ENCODE assay signal across 30 cellular contexts in the genomic region with DNA sequence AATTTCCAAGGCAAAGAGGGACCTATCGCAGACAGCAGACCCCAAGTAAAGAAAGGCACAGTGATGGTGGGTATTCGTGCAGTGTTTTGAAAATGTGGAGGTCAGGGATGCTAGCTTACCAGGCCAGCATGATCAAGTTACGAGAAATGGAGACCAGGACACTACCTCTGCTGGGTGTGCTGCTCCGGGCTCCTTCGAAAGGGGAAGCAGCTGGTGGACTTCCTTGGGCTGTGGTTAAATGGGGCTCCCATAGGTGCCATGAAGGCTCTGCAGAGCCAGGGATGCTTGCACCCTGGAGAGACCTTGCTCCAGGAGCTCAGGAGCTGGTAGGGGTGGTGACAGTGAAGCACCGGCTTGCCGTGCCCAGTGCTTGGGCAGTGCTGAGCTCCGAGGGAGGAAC.
A peak's percentile ranks its signal among the peaks of the same experiment; 100 is the strongest.
DNase-seq lines count a peak whose midpoint lies in the region; ATAC-seq and TF ChIP-seq lines count a peak whose summit lies in the region.
"Had no signal": no experiment of that assay in that cellular context is flagged by ENCODE, and none has a peak within 500 bp of the region (broad histone marks: within the 10 kb centered on the region; RNA-seq: fewer than 3 reads in every experiment).

No MANE protein-coding gene starts in this region.

- H3K27ac Mint-ChIP-seq in CD4-positive, alpha-beta T cell, result peak overlapping the region; percentile 33
- H3K27ac Mint-ChIP-seq in neural progenitor cell, result peak overlapping the region; percentile 93
- H3K27ac Mint-ChIP-seq: activated CD4-positive, alpha-beta memory T cell treated with anti-CD3 and anti-CD28 coated beads, Interleukin-2, amount 10 ng/mL, durations not matched to agents 7 days and 5 days; natural killer cell treated with Interleukin-12 subunit alpha and Interleukin-12 subunit beta and Interleukin-15 and Interleukin-18, amount 100 ng/mL, for 72 hours had no signal

- H3K27me3 Mint-ChIP-seq in CD4-positive, alpha-beta T cell, result no peaks in the 10 kb centered on the region
- H3K27me3 Mint-ChIP-seq in neural progenitor cell (ENCODE audit: insufficient read depth, low read depth), result peaks cover 7% of the 10 kb centered on the region
- H3K27me3 Mint-ChIP-seq: activated CD4-positive, alpha-beta memory T cell treated with anti-CD3 and anti-CD28 coated beads, Interleukin-2, amount 10 ng/mL, durations not matched to agents 7 days and 5 days; natural killer cell treated with Interleukin-12 subunit alpha and Interleukin-12 subunit beta and Interleukin-15 and Interleukin-18, amount 100 ng/mL, for 72 hours had no signal

- H3K4me1 ChIP-seq in neural progenitor cell, result peaks cover 52% of the 10 kb centered on the region
- H3K4me1 ChIP-seq: colonic mucosa had no signal

- no peak for DNase-seq in CD4-positive, alpha-beta T cell
- DNase-seq in UCSD-AML1 (lab: John Stamatoyannopoulos, UW; ENCODE audit: unreplicated experiment) (peak; percentile 23), neural progenitor cell (ENCODE audit: low spot score) (no peak), NCI-H774 (lab: John Stamatoyannopoulos, UW) (no peak), head of caudate nucleus (no peak)
- DNase-seq: activated CD4-positive, alpha-beta memory T cell treated with anti-CD3 and anti-CD28 coated beads, Interleukin-2, amount 10 ng/mL, durations not matched to agents 7 days and 5 days; activated CD4-positive, CD25-positive, alpha-beta regulatory T cell treated with anti-CD3 and anti-CD28 coated beads, Interleukin-2, amount 50 U/mL, for 72 hours; activated CD8-positive, alpha-beta memory T cell treated with anti-CD3 and anti-CD28 coated beads, Interleukin-2, amount 50 U/mL, for 48 hours; activated naive CD4-positive, alpha-beta T cell treated with anti-CD3 and anti-CD28 coated beads, Interleukin-2, amount 50 U/mL, for 16 hours; amniotic stem cell; C1 segment of cervical spinal cord; Calu3; colonic mucosa; DND-41; effector CD8-positive, alpha-beta T cell; kidney; mucosa of descending colon; NCI-H146; NCI-H510A treated with DMSO at 0.1 percent for 48 hours; posterior cingulate gyrus; right lobe of liver; Right ventricle myocardium superior; stimulated activated CD4-positive, alpha-beta T cell treated with anti-CD3 and anti-CD28 coated beads, Interleukin-2, amount 100 ng/mL, for 48 hours; SW 1271; T1000; upper lobe of left lung had no signal

- H3K27me3 ChIP-seq in CD4-positive, alpha-beta T cell (ENCODE audit: control insufficient read depth, insufficient read depth, low read length), result no peaks in the 10 kb centered on the region
- no peaks in the 10 kb centered on the region for H3K27me3 ChIP-seq in neural progenitor cell
- H3K27me3 ChIP-seq: colonic mucosa, right lobe of liver, upper lobe of left lung had no signal

- no peak for TF ChIP-seq CTCF in CD4-positive, alpha-beta T cell (IDR thresholded peaks at IDR 0.05)
- no peak for TF ChIP-seq CTCF in neural progenitor cell (IDR thresholded peaks at IDR 0.05)

- H3K4me2 ChIP-seq in neural progenitor cell, result no peak overlapping the region

- peaks cover 38% of the 10 kb centered on the region for H3F3A ChIP-seq in neural progenitor cell (ENCODE audit: low read depth)

- H3K36me3 Mint-ChIP-seq in CD4-positive, alpha-beta T cell (ENCODE audit: low read depth), result peaks cover 8% of the 10 kb centered on the region
- peaks cover 15% of the 10 kb centered on the region for H3K36me3 Mint-ChIP-seq in neural progenitor cell

- no peak overlapping the region for H3K4me3 ChIP-seq in neural progenitor cell
- H3K4me3 ChIP-seq: colonic mucosa, mucosa of descending colon, right lobe of liver, upper lobe of left lung had no signal

- H2AFZ ChIP-seq in neural progenitor cell (replicated peaks), result no peak overlapping the region

- intact Hi-C loops in CD4-positive, alpha-beta T cell (cut with DNase I, micrococcal nuclease), result loop anchor here in 1 of 2 experiments (5.0 kb wide), 1 partner anchor 71 kb away; no protein-coding TSS in a partner anchor
- intact Hi-C loops in head of caudate nucleus (cut with DNase I), result no loop called here

- CTCF ChIA-PET in CD4-positive, alpha-beta T cell (lab: Charles Lee), result no interaction called here

- peaks cover 66% of the 10 kb centered on the region for H3K4me1 Mint-ChIP-seq in CD4-positive, alpha-beta T cell (ENCODE audit: low read depth)
- H3K4me1 Mint-ChIP-seq in neural progenitor cell, result peaks cover 79% of the 10 kb centered on the region

- H3K27ac ChIP-seq in CD4-positive, alpha-beta T cell (ENCODE audit: low read depth, low read length), result no peak overlapping the region
- H3K27ac ChIP-seq in KOPT-K1 (ENCODE audit: low read depth, low read length, poor library complexity, severe bottlenecking) (peak overlapping the region; percentile 33), neural progenitor cell (no peak overlapping the region)
- H3K27ac ChIP-seq: colonic mucosa, epithelial cell of prostate, right lobe of liver, upper lobe of left lung had no signal

- H3K36me3 ChIP-seq in KOPT-K1 (ENCODE audit: insufficient read depth, low read length) (no peaks in the 10 kb centered on the region), neural progenitor cell (no peaks in the 10 kb centered on the region)
- H3K36me3 ChIP-seq: colonic mucosa, right lobe of liver, upper lobe of left lung had no signal

- H3K9ac ChIP-seq in neural progenitor cell, result no peak overlapping the region

- H3K9me3 Mint-ChIP-seq in CD4-positive, alpha-beta T cell, result no peaks in the 10 kb centered on the region
- H3K9me3 Mint-ChIP-seq in neural progenitor cell, result peaks cover 3% of the 10 kb centered on the region

- H4K20me1 ChIP-seq in neural progenitor cell (ENCODE audit: low read depth), result peaks cover 5% of the 10 kb centered on the region

- no peak for ATAC-seq in CD4-positive, alpha-beta T cell (ENCODE audit: poor library complexity)
- no peak for ATAC-seq in GM21447 (IDR thresholded peaks at IDR 0.05; ENCODE audit: unreplicated experiment)
- ATAC-seq: mucosa of descending colon; natural killer cell treated with Interleukin-12 subunit alpha and Interleukin-12 subunit beta and Interleukin-15 and Interleukin-18, amount 100 ng/mL, for 72 hours; right lobe of liver had no signal

- peaks cover 83% of the 10 kb centered on the region for H3K79me2 ChIP-seq in neural progenitor cell (ENCODE audit: low read depth)

- POLR2A ChIA-PET in CD4-positive, alpha-beta T cell (lab: Charles Lee), result no interaction called here

- H3K4me3 Mint-ChIP-seq in CD4-positive, alpha-beta T cell, result no peak overlapping the region
- H3K4me3 Mint-ChIP-seq in neural progenitor cell, result peak overlapping the region; percentile 43
- H3K4me3 Mint-ChIP-seq: activated CD4-positive, alpha-beta memory T cell treated with anti-CD3 and anti-CD28 coated beads, Interleukin-2, amount 10 ng/mL, durations not matched to agents 7 days and 5 days; natural killer cell treated with Interleukin-12 subunit alpha and Interleukin-12 subunit beta and Interleukin-15 and Interleukin-18, amount 100 ng/mL, for 72 hours had no signal

- H3K9me3 ChIP-seq in CD4-positive, alpha-beta T cell (ENCODE audit: control insufficient read depth, low read length), result no peaks in the 10 kb centered on the region
- H3K9me3 ChIP-seq in KOPT-K1 (ENCODE audit: insufficient read depth, low read length, poor library complexity, severe bottlenecking), result no peaks in the 10 kb centered on the region
- H3K9me3 ChIP-seq in neural progenitor cell (ENCODE audit: low read depth), result no peaks in the 10 kb centered on the region
- H3K9me3 ChIP-seq: colonic mucosa, mucosa of descending colon, right lobe of liver, upper lobe of left lung had no signal
